In genomic region chr9:95495988-95496387, GRCh38 we compare ENCODE assay signal across 2 cellular contexts.
TF ChIP-seq lines count a peak whose summit lies in the region.

No MANE protein-coding gene starts in this region.

TF ChIP-seq in IMR-90, 13 proteins besides CTCF, POLR2A, EP300 and RAD21:
- no peak for TF ChIP-seq CHD1 (IDR thresholded peaks at IDR 0.05; ENCODE audit: low read depth, low read length)
- TF ChIP-seq FOS (IDR thresholded peaks at IDR 0.05; ENCODE audit: low read depth, low read length), result no peak
- TF ChIP-seq MXI1 (IDR thresholded peaks at IDR 0.05; ENCODE audit: borderline replicate concordance, low read depth, low read length), result no peak
- no peak for TF ChIP-seq NFE2L2 (IDR thresholded peaks at IDR 0.05; ENCODE audit: low read depth, low read length)
- TF ChIP-seq MAFK (IDR thresholded peaks at IDR 0.05; ENCODE audit: low read depth, low read length), result no peak
- TF ChIP-seq, protein P1, sequence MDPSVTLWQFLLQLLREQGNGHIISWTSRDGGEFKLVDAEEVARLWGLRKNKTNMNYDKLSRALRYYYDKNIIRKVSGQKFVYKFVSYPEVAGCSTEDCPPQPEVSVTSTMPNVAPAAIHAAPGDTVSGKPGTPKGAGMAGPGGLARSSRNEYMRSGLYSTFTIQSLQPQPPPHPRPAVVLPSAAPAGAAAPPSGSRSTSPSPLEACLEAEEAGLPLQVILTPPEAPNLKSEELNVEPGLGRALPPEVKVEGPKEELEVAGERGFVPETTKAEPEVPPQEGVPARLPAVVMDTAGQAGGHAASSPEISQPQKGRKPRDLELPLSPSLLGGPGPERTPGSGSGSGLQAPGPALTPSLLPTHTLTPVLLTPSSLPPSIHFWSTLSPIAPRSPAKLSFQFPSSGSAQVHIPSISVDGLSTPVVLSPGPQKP (IDR thresholded peaks at IDR 0.05; ENCODE audit: borderline replicate concordance, low read depth, low read length), result no peak
- TF ChIP-seq, protein P2, sequence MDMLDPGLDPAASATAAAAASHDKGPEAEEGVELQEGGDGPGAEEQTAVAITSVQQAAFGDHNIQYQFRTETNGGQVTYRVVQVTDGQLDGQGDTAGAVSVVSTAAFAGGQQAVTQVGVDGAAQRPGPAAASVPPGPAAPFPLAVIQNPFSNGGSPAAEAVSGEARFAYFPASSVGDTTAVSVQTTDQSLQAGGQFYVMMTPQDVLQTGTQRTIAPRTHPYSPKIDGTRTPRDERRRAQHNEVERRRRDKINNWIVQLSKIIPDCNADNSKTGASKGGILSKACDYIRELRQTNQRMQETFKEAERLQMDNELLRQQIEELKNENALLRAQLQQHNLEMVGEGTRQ (IDR thresholded peaks at IDR 0.05; ENCODE audit: low read depth, low read length), result no peak
- TF ChIP-seq RFX5 (IDR thresholded peaks at IDR 0.05; ENCODE audit: low read depth, low read length), result no peak
- TF ChIP-seq BHLHE40 (IDR thresholded peaks at IDR 0.05; ENCODE audit: low read depth, low read length), result no peak
- TF ChIP-seq SMC3 (IDR thresholded peaks at IDR 0.05; ENCODE audit: low read depth, low read length), result no peak
- no peak for TF ChIP-seq RCOR1 (IDR thresholded peaks at IDR 0.05; ENCODE audit: insufficient replicate concordance, low read length)
- TF ChIP-seq CEBPB (IDR thresholded peaks at IDR 0.05; ENCODE audit: low read depth, low read length), result no peak
- no peak for TF ChIP-seq MAZ (IDR thresholded peaks at IDR 0.05; ENCODE audit: borderline replicate concordance, low read depth, low read length)
TF ChIP-seq in IMR-90: peak in this region for 0.

TF ChIP-seq in GM12878, 131 proteins besides CTCF, POLR2A, EP300 and RAD21:
- TF ChIP-seq, protein P3, sequence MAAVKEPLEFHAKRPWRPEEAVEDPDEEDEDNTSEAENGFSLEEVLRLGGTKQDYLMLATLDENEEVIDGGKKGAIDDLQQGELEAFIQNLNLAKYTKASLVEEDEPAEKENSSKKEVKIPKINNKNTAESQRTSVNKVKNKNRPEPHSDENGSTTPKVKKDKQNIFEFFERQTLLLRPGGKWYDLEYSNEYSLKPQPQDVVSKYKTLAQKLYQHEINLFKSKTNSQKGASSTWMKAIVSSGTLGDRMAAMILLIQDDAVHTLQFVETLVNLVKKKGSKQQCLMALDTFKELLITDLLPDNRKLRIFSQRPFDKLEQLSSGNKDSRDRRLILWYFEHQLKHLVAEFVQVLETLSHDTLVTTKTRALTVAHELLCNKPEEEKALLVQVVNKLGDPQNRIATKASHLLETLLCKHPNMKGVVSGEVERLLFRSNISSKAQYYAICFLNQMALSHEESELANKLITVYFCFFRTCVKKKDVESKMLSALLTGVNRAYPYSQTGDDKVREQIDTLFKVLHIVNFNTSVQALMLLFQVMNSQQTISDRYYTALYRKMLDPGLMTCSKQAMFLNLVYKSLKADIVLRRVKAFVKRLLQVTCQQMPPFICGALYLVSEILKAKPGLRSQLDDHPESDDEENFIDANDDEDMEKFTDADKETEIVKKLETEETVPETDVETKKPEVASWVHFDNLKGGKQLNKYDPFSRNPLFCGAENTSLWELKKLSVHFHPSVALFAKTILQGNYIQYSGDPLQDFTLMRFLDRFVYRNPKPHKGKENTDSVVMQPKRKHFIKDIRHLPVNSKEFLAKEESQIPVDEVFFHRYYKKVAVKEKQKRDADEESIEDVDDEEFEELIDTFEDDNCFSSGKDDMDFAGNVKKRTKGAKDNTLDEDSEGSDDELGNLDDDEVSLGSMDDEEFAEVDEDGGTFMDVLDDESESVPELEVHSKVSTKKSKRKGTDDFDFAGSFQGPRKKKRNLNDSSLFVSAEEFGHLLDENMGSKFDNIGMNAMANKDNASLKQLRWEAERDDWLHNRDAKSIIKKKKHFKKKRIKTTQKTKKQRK (IDR thresholded peaks at IDR 0.05; ENCODE audit: low read depth, low read length), result no peak
- TF ChIP-seq RELB (IDR thresholded peaks at IDR 0.05; ENCODE audit: low read depth), result no peak
- TF ChIP-seq, protein P4, sequence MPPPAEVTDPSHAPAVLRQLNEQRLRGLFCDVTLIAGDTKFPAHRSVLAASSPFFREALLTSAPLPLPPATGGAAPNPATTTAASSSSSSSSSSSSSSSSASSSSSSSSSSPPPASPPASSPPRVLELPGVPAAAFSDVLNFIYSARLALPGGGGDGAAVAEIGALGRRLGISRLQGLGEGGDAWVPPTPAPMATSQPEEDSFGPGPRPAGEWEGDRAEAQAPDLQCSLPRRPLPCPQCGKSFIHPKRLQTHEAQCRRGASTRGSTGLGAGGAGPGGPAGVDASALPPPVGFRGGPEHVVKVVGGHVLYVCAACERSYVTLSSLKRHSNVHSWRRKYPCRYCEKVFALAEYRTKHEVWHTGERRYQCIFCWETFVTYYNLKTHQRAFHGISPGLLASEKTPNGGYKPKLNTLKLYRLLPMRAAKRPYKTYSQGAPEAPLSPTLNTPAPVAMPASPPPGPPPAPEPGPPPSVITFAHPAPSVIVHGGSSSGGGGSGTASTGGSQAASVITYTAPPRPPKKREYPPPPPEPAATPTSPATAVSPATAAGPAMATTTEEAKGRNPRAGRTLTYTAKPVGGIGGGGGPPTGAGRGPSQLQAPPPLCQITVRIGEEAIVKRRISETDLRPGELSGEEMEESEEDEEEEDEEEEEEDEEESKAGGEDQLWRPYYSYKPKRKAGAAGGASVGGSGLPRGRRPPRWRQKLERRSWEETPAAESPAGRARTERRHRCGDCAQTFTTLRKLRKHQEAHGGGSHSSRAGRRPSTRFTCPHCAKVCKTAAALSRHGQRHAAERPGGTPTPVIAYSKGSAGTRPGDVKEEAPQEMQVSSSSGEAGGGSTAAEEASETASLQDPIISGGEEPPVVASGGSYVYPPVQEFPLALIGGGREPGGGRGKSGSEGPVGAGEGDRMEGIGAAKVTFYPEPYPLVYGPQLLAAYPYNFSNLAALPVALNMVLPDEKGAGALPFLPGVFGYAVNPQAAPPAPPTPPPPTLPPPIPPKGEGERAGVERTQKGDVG (CRISPR knock-in tag; IDR thresholded peaks at IDR 0.05), result no peak
- no peak for TF ChIP-seq EZH2 (IDR thresholded peaks at IDR 0.05; ENCODE audit: borderline replicate concordance, control insufficient read depth, low read depth, low read length)
- TF ChIP-seq POU2F2 (IDR thresholded peaks at IDR 0.05; ENCODE audit: borderline replicate concordance, low read depth, low read length), result no peak
- no peak for TF ChIP-seq GATAD2B (conservative IDR thresholded peaks at IDR 0.05; ENCODE audit: low read depth)
- no peak for TF ChIP-seq BMI1 (IDR thresholded peaks at IDR 0.05; ENCODE audit: borderline replicate concordance)
- TF ChIP-seq SIN3A (IDR thresholded peaks at IDR 0.05; ENCODE audit: low read depth, low read length), result no peak
- TF ChIP-seq PAX8 (IDR thresholded peaks at IDR 0.05), result no peak
- TF ChIP-seq, protein P5, sequence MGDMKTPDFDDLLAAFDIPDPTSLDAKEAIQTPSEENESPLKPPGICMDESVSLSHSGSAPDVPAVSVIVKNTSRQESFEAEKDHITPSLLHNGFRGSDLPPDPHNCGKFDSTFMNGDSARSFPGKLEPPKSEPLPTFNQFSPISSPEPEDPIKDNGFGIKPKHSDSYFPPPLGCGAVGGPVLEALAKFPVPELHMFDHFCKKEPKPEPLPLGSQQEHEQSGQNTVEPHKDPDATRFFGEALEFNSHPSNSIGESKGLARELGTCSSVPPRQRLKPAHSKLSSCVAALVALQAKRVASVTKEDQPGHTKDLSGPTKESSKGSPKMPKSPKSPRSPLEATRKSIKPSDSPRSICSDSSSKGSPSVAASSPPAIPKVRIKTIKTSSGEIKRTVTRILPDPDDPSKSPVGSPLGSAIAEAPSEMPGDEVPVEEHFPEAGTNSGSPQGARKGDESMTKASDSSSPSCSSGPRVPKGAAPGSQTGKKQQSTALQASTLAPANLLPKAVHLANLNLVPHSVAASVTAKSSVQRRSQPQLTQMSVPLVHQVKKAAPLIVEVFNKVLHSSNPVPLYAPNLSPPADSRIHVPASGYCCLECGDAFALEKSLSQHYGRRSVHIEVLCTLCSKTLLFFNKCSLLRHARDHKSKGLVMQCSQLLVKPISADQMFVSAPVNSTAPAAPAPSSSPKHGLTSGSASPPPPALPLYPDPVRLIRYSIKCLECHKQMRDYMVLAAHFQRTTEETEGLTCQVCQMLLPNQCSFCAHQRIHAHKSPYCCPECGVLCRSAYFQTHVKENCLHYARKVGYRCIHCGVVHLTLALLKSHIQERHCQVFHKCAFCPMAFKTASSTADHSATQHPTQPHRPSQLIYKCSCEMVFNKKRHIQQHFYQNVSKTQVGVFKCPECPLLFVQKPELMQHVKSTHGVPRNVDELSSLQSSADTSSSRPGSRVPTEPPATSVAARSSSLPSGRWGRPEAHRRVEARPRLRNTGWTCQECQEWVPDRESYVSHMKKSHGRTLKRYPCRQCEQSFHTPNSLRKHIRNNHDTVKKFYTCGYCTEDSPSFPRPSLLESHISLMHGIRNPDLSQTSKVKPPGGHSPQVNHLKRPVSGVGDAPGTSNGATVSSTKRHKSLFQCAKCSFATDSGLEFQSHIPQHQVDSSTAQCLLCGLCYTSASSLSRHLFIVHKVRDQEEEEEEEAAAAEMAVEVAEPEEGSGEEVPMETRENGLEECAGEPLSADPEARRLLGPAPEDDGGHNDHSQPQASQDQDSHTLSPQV (IDR thresholded peaks at IDR 0.05), result no peak
- no peak for TF ChIP-seq ZNF24 (IDR thresholded peaks at IDR 0.05)
- TF ChIP-seq, protein P1 (IDR thresholded peaks at IDR 0.05; ENCODE audit: low read depth, low read length), result no peak
- no peak for TF ChIP-seq CHD4 (IDR thresholded peaks at IDR 0.05)
- TF ChIP-seq STAT3 (IDR thresholded peaks at IDR 0.05; ENCODE audit: low read depth, low read length), result no peak
- TF ChIP-seq NBN (IDR thresholded peaks at IDR 0.05), result no peak
- no peak for TF ChIP-seq TCF7 (IDR thresholded peaks at IDR 0.05; ENCODE audit: borderline replicate concordance)
- no peak for TF ChIP-seq KLF5 (IDR thresholded peaks at IDR 0.05; ENCODE audit: partially characterized antibody)
- TF ChIP-seq USF1 (IDR thresholded peaks at IDR 0.05; ENCODE audit: borderline replicate concordance, extremely low read length, insufficient read depth, low read depth, low read length), result no peak
